Comparison of ENCODE assay signal across 27 cellular contexts in genomic region chr11:102184269-102184987, GRCh38.
DNase-seq lines count a peak whose midpoint lies in the region; ATAC-seq and TF ChIP-seq lines count a peak whose summit lies in the region.
"Had no signal": no experiment of that assay in that cellular context is flagged by ENCODE, and none has a peak within 500 bp of the region (broad histone marks: within the 10 kb centered on the region; RNA-seq: fewer than 3 reads in every experiment).

No MANE protein-coding gene starts in this region.

- 85% methylated on average over 3 of the region's 3 CpGs for WGBS in SK-N-SH (ENCODE audit: low lambda C conversion rate)
- 89 to 100% methylated on average over 2 to 3 of the region's 3 CpGs for WGBS in endodermal cell (ENCODE audit: insufficient coverage in 1 of 2, insufficient read length in 1 of 2), 2 experiments
- 73 to 100% methylated on average over 1 to 3 of the region's 3 CpGs for WGBS in gastroesophageal sphincter (ENCODE audit: low coverage in 1 of 2), 2 donors

- H3K4me2 ChIP-seq in SK-N-SH, result no peak overlapping the region

- TF ChIP-seq CTCF in SK-N-SH (IDR thresholded peaks at IDR 0.05) (no peak), endodermal cell (conservative IDR thresholded peaks at IDR 0.05) (peak; percentile 14), neural crest cell (conservative IDR thresholded peaks at IDR 0.05) (no peak), type B pancreatic cell (conservative IDR thresholded peaks at IDR 0.05) (no peak), gastroesophageal sphincter (IDR thresholded peaks at IDR 0.05) (no peak)

- H3K27me3 ChIP-seq in SK-N-SH (ENCODE audit: insufficient read depth) (no peaks in the 10 kb centered on the region), endodermal cell (ENCODE audit: control insufficient read depth, insufficient read depth, low read length, poor library complexity, severe bottlenecking) (no peaks in the 10 kb centered on the region), gastroesophageal sphincter (no peaks in the 10 kb centered on the region)
- H3K27me3 ChIP-seq: dorsolateral prefrontal cortex, sigmoid colon, testis had no signal

- H3K36me3 ChIP-seq in SK-N-SH (replicated peaks in 1 of 2; ENCODE audit: control insufficient read depth in 1 of 2, insufficient read depth in 2 of 2, low read length in 1 of 2) (peaks cover 2 to 45% of the 10 kb centered on the region in 2 experiments), endodermal cell (ENCODE audit: control insufficient read depth, insufficient read depth, low read length) (peaks cover 38% of the 10 kb centered on the region), gastroesophageal sphincter (no peaks in the 10 kb centered on the region)
- H3K36me3 ChIP-seq: sigmoid colon had no signal

- H3K27ac ChIP-seq in SK-N-SH (ENCODE audit: low read depth in 2 of 2, low read length in 1 of 2) (no peak overlapping the region), endodermal cell (ENCODE audit: low read depth, low read length) (no peak overlapping the region), gastroesophageal sphincter (peak overlapping the region in 1 of 4 donors; percentile 20)
- H3K27ac ChIP-seq: GM23248, sigmoid colon, testis had no signal

- H3K4me1 Mint-ChIP-seq in endodermal cell, result peaks cover 44% of the 10 kb centered on the region
- peaks cover 60% of the 10 kb centered on the region for H3K4me1 Mint-ChIP-seq in neural crest cell
- peaks cover 38% of the 10 kb centered on the region for H3K4me1 Mint-ChIP-seq in type B pancreatic cell (ENCODE audit: unreplicated experiment)
- no peaks in the 10 kb centered on the region for H3K4me1 Mint-ChIP-seq in stimulated activated memory B cell treated with anti-CD40 and anti-IgM and Interleukin-4, amounts not matched to agents 10 μg/mL and 1 μg/mL and 100 μg/mL, for 72 hours
- H3K4me1 Mint-ChIP-seq in activated CD8-positive, alpha-beta memory T cell treated with anti-CD3 and anti-CD28 coated beads, Interleukin-2, amount 10 ng/mL, durations not matched to agents 7 days and 5 days, result no peaks in the 10 kb centered on the region
- H3K4me1 Mint-ChIP-seq: CD4-positive, CD25-positive, alpha-beta regulatory T cell had no signal

- H3K9ac ChIP-seq in SK-N-SH (no peak overlapping the region), endodermal cell (ENCODE audit: extremely low read depth, low read length, poor library complexity, severe bottlenecking) (no peak overlapping the region)
- H3K9ac ChIP-seq: GM23248 had no signal

- H3K9me3 Mint-ChIP-seq in endodermal cell (peaks cover 4% of the 10 kb centered on the region), neural crest cell (peaks cover 6% of the 10 kb centered on the region), type B pancreatic cell (peaks cover 5% of the 10 kb centered on the region)
- H3K9me3 Mint-ChIP-seq in stimulated activated memory B cell treated with anti-CD40 and anti-IgM and Interleukin-4, amounts not matched to agents 10 μg/mL and 1 μg/mL and 100 μg/mL, for 72 hours, result no peaks in the 10 kb centered on the region
- no peaks in the 10 kb centered on the region for H3K9me3 Mint-ChIP-seq in activated CD8-positive, alpha-beta memory T cell treated with anti-CD3 and anti-CD28 coated beads, Interleukin-2, amount 10 ng/mL, durations not matched to agents 7 days and 5 days (ENCODE audit: low read depth)
- H3K9me3 Mint-ChIP-seq: CD4-positive, CD25-positive, alpha-beta regulatory T cell; natural killer cell treated with Interleukin-12 subunit alpha and Interleukin-12 subunit beta and Interleukin-15 and Interleukin-18, amount 100 ng/mL, for 72 hours had no signal

- H3K4me3 Mint-ChIP-seq in endodermal cell, result no peak overlapping the region
- peak overlapping the region; percentile 10 for H3K4me3 Mint-ChIP-seq in neural crest cell
- H3K4me3 Mint-ChIP-seq in type B pancreatic cell, result peak overlapping the region; percentile 46
- no peak overlapping the region for H3K4me3 Mint-ChIP-seq in stimulated activated memory B cell treated with anti-CD40 and anti-IgM and Interleukin-4, amounts not matched to agents 10 μg/mL and 1 μg/mL and 100 μg/mL, for 72 hours
- H3K4me3 Mint-ChIP-seq in activated CD8-positive, alpha-beta memory T cell treated with anti-CD3 and anti-CD28 coated beads, Interleukin-2, amount 10 ng/mL, durations not matched to agents 7 days and 5 days, result no peak overlapping the region
- H3K4me3 Mint-ChIP-seq: activated naive CD8-positive, alpha-beta T cell; CD4-positive, CD25-positive, alpha-beta regulatory T cell; natural killer cell treated with Interleukin-12 subunit alpha and Interleukin-12 subunit beta and Interleukin-15 and Interleukin-18, amount 100 ng/mL, for 72 hours had no signal

- peak overlapping the region; percentile 28 for H3K27ac Mint-ChIP-seq in endodermal cell
- no peak overlapping the region for H3K27ac Mint-ChIP-seq in neural crest cell (ENCODE audit: unreplicated experiment)
- peak overlapping the region; percentile 29 for H3K27ac Mint-ChIP-seq in type B pancreatic cell
- H3K27ac Mint-ChIP-seq in stimulated activated memory B cell treated with anti-CD40 and anti-IgM and Interleukin-4, amounts not matched to agents 10 μg/mL and 1 μg/mL and 100 μg/mL, for 72 hours, result no peak overlapping the region
- H3K27ac Mint-ChIP-seq in activated CD8-positive, alpha-beta memory T cell treated with anti-CD3 and anti-CD28 coated beads, Interleukin-2, amount 10 ng/mL, durations not matched to agents 7 days and 5 days, result no peak overlapping the region
- H3K27ac Mint-ChIP-seq: activated naive CD8-positive, alpha-beta T cell; CD4-positive, CD25-positive, alpha-beta regulatory T cell; natural killer cell treated with Interleukin-12 subunit alpha and Interleukin-12 subunit beta and Interleukin-15 and Interleukin-18, amount 100 ng/mL, for 72 hours had no signal

- CTCF ChIA-PET in SK-N-SH (lab: Yijun Ruan, JAX), result interaction anchor here (0.6 kb wide), 1 partner anchor 676 kb away, joined by 3 read pairs; no protein-coding TSS in a partner anchor
- CTCF ChIA-PET in activated CD8-positive, alpha-beta memory T cell treated with anti-CD3 and anti-CD28 coated beads, Interleukin-2, amount 10 ng/mL, durations not matched to agents 7 days and 5 days (lab: Charles Lee), result no interaction called here

- H4K20me1 ChIP-seq in SK-N-SH (ENCODE audit: insufficient read depth), result peaks cover 4% of the 10 kb centered on the region; the same call in 1 of the 2 replicates

- POLR2A ChIA-PET in SK-N-SH (lab: Yijun Ruan, JAX), result no interaction called here

- H3K27me3 Mint-ChIP-seq in endodermal cell (ENCODE audit: insufficient read depth) (no peaks in the 10 kb centered on the region), neural crest cell (ENCODE audit: low read depth) (no peaks in the 10 kb centered on the region), type B pancreatic cell (no peaks in the 10 kb centered on the region)
- peaks cover 9% of the 10 kb centered on the region for H3K27me3 Mint-ChIP-seq in stimulated activated memory B cell treated with anti-CD40 and anti-IgM and Interleukin-4, amounts not matched to agents 10 μg/mL and 1 μg/mL and 100 μg/mL, for 72 hours
- peaks cover 11% of the 10 kb centered on the region for H3K27me3 Mint-ChIP-seq in activated CD8-positive, alpha-beta memory T cell treated with anti-CD3 and anti-CD28 coated beads, Interleukin-2, amount 10 ng/mL, durations not matched to agents 7 days and 5 days
- H3K27me3 Mint-ChIP-seq: activated naive CD8-positive, alpha-beta T cell had no signal

- H3K9me3 ChIP-seq in SK-N-SH (no peaks in the 10 kb centered on the region), endodermal cell (ENCODE audit: control insufficient read depth, low read length) (peaks cover 7% of the 10 kb centered on the region), gastroesophageal sphincter (no peaks in the 10 kb centered on the region)
- H3K9me3 ChIP-seq: sigmoid colon, testis had no signal

- H2AFZ ChIP-seq in SK-N-SH (ENCODE audit: low read depth), result no peak overlapping the region
- H2AFZ ChIP-seq: GM23248 had no signal

- no peak for TF ChIP-seq EP300 in SK-N-SH (IDR thresholded peaks at IDR 0.05; ENCODE audit: borderline replicate concordance in 1 of 2, low read depth in 1 of 2, low read length in 1 of 2)
- TF ChIP-seq EP300 in gastroesophageal sphincter (IDR thresholded peaks at IDR 0.05), result no peak

- no peaks in the 10 kb centered on the region for H3K9me2 ChIP-seq in SK-N-SH

- TF ChIP-seq POLR2A in gastroesophageal sphincter (IDR thresholded peaks at IDR 0.05), result no peak

- DNase-seq in SK-N-SH (no peak), endodermal cell (no peak), neural crest cell (ENCODE audit: low read depth, low spot score) (no peak), type B pancreatic cell (ENCODE audit: extremely low spot score, unreplicated experiment) (no peak)
- no peak for DNase-seq in activated CD8-positive, alpha-beta memory T cell treated with anti-CD3 and anti-CD28 coated beads, Interleukin-2, amount 10 ng/mL, durations not matched to agents 7 days and 5 days
- DNase-seq: 8988T; activated effector memory CD4-positive, alpha-beta T cell treated with Interleukin-2 at 50 U/mL for 16 hours; CD4-positive, CD25-positive, alpha-beta regulatory T cell; cerebellar nuclear complex; dorsolateral prefrontal cortex; GM23248; head of caudate nucleus; kidney; NCI-H1417; NCI-H2081; NCI-H345; sigmoid colon; stimulated activated CD4-positive, alpha-beta T cell treated with anti-CD3 and anti-CD28 coated beads, Interleukin-15, amount 100 ng/mL, for 24 hours; stimulated activated naive CD4-positive, alpha-beta T cell; T-helper 2 cell; testis had no signal

- H3K4me3 ChIP-seq in SK-N-SH (ENCODE audit: low read depth in 2 of 2, low read length in 1 of 2) (no peak overlapping the region), endodermal cell (ENCODE audit: low read length) (no peak overlapping the region), gastroesophageal sphincter (no peak overlapping the region)
- H3K4me3 ChIP-seq: dorsolateral prefrontal cortex, GM23248, sigmoid colon, SK-N-MC, testis had no signal

- no peak for TF ChIP-seq RAD21 in SK-N-SH (IDR thresholded peaks at IDR 0.05; ENCODE audit: low read length)

- peaks cover 86% of the 10 kb centered on the region for H3K79me2 ChIP-seq in SK-N-SH (ENCODE audit: insufficient read depth)

- ATAC-seq in SK-N-SH treated with all-trans-retinoic acid at 6 μM for 48 hours (peak; percentile 14; the same call in 1 of the 3 replicates), gastroesophageal sphincter (no peak)
- ATAC-seq in stimulated activated memory B cell treated with anti-CD40 and anti-IgM and Interleukin-4, amounts not matched to agents 10 μg/mL and 1 μg/mL and 100 μg/mL, for 72 hours, result no peak
- ATAC-seq in activated CD8-positive, alpha-beta memory T cell treated with anti-CD3 and anti-CD28 coated beads, Interleukin-2, amount 10 ng/mL, durations not matched to agents 7 days and 5 days, result no peak
- ATAC-seq: natural killer cell treated with Interleukin-12 subunit alpha and Interleukin-12 subunit beta and Interleukin-15 and Interleukin-18, amount 100 ng/mL, for 72 hours had no signal

- H3K4me1 ChIP-seq in SK-N-SH (ENCODE audit: control insufficient read depth in 1 of 2, insufficient read depth in 2 of 2, low read depth in 1 of 2, low read length in 1 of 2), result peaks cover 10 to 50% of the 10 kb centered on the region in 2 experiments
- H3K4me1 ChIP-seq in endodermal cell (ENCODE audit: control insufficient read depth, insufficient read depth, low read length), result peaks cover 17% of the 10 kb centered on the region
- peaks cover 0 to 54% (median 11%) of the 10 kb centered on the region in 3 donors for H3K4me1 ChIP-seq in gastroesophageal sphincter
- H3K4me1 ChIP-seq: testis had no signal

- peaks cover 23% of the 10 kb centered on the region for H3F3A ChIP-seq in SK-N-SH (replicated peaks; ENCODE audit: insufficient read depth)

- H3K36me3 Mint-ChIP-seq in endodermal cell (ENCODE audit: low read depth) (peaks cover 29% of the 10 kb centered on the region), neural crest cell (ENCODE audit: low read depth) (peaks cover 14% of the 10 kb centered on the region), type B pancreatic cell (peaks cover 21% of the 10 kb centered on the region)
- H3K36me3 Mint-ChIP-seq in stimulated activated memory B cell treated with anti-CD40 and anti-IgM and Interleukin-4, amounts not matched to agents 10 μg/mL and 1 μg/mL and 100 μg/mL, for 72 hours, result no peaks in the 10 kb centered on the region
- no peaks in the 10 kb centered on the region for H3K36me3 Mint-ChIP-seq in activated CD8-positive, alpha-beta memory T cell treated with anti-CD3 and anti-CD28 coated beads, Interleukin-2, amount 10 ng/mL, durations not matched to agents 7 days and 5 days
- H3K36me3 Mint-ChIP-seq: activated naive CD8-positive, alpha-beta T cell; CD4-positive, CD25-positive, alpha-beta regulatory T cell; natural killer cell treated with Interleukin-12 subunit alpha and Interleukin-12 subunit beta and Interleukin-15 and Interleukin-18, amount 100 ng/mL, for 72 hours had no signal

Comparison
In these comparisons a context has a peak if more than half of its experiments do, and no peak if none do; other contexts are left out.
1. H3K27ac Mint-ChIP-seq: peak in endodermal cell (single experiment) and type B pancreatic cell (single experiment); none in neural crest cell (single experiment), stimulated activated memory B cell treated with anti-CD40 and anti-IgM and Interleukin-4, amounts not matched to agents 10 μg/mL and 1 μg/mL and 100 μg/mL, for 72 hours (single experiment) and activated CD8-positive, alpha-beta memory T cell treated with anti-CD3 and anti-CD28 coated beads, Interleukin-2, amount 10 ng/mL, durations not matched to agents 7 days and 5 days (single experiment).
2. H3K4me3 Mint-ChIP-seq: peak in neural crest cell (single experiment) and type B pancreatic cell (single experiment); none in endodermal cell (single experiment), stimulated activated memory B cell treated with anti-CD40 and anti-IgM and Interleukin-4, amounts not matched to agents 10 μg/mL and 1 μg/mL and 100 μg/mL, for 72 hours (single experiment) and activated CD8-positive, alpha-beta memory T cell treated with anti-CD3 and anti-CD28 coated beads, Interleukin-2, amount 10 ng/mL, durations not matched to agents 7 days and 5 days (single experiment).